1 cellular context compared by ENCODE assay signal in genomic region chrX:24364326-24364725, GRCh38.
TF ChIP-seq lines count a peak whose summit lies in the region.

No MANE protein-coding gene starts in this region.

TF ChIP-seq in HepG2, 621 proteins besides CTCF, POLR2A, EP300 and RAD21:
- TF ChIP-seq RARG (CRISPR knock-in tag; IDR thresholded peaks at IDR 0.05; ENCODE audit: low read depth) (no peak), ZNF557 (CRISPR knock-in tag; IDR thresholded peaks at IDR 0.05) (no peak), NR2F1 (CRISPR knock-in tag; IDR thresholded peaks at IDR 0.05) (no peak), ZNF235 (CRISPR knock-in tag; IDR thresholded peaks at IDR 0.05; ENCODE audit: borderline replicate concordance) (no peak), ZFP36L2 (CRISPR knock-in tag; IDR thresholded peaks at IDR 0.05) (no peak), GPBP1L1 (CRISPR knock-in tag; IDR thresholded peaks at IDR 0.05) (no peak), ZEB1 (IDR thresholded peaks at IDR 0.05; ENCODE audit: insufficient replicate concordance, low read depth) (no peak), ZNF564 (CRISPR knock-in tag; IDR thresholded peaks at IDR 0.05) (no peak), ZNF543 (CRISPR knock-in tag; IDR thresholded peaks at IDR 0.05) (no peak), ZNF460 (CRISPR knock-in tag; IDR thresholded peaks at IDR 0.05; ENCODE audit: borderline replicate concordance) (no peak), KIAA2018 (CRISPR knock-in tag; IDR thresholded peaks at IDR 0.05; ENCODE audit: borderline replicate concordance) (no peak), CENPX (CRISPR knock-in tag; IDR thresholded peaks at IDR 0.05) (no peak)
- TF ChIP-seq, protein P1, sequence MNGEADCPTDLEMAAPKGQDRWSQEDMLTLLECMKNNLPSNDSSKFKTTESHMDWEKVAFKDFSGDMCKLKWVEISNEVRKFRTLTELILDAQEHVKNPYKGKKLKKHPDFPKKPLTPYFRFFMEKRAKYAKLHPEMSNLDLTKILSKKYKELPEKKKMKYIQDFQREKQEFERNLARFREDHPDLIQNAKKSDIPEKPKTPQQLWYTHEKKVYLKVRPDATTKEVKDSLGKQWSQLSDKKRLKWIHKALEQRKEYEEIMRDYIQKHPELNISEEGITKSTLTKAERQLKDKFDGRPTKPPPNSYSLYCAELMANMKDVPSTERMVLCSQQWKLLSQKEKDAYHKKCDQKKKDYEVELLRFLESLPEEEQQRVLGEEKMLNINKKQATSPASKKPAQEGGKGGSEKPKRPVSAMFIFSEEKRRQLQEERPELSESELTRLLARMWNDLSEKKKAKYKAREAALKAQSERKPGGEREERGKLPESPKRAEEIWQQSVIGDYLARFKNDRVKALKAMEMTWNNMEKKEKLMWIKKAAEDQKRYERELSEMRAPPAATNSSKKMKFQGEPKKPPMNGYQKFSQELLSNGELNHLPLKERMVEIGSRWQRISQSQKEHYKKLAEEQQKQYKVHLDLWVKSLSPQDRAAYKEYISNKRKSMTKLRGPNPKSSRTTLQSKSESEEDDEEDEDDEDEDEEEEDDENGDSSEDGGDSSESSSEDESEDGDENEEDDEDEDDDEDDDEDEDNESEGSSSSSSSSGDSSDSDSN (CRISPR knock-in tag; IDR thresholded peaks at IDR 0.05) = no peak
